1 cellular context compared by ENCODE assay signal in genomic region chr6:117481278-117481925, GRCh38.
A peak's percentile ranks its signal among the peaks of the same experiment; 100 is the strongest.
TF ChIP-seq lines count a peak whose summit lies in the region.

No MANE protein-coding gene starts in this region.

TF ChIP-seq in HepG2, 621 proteins besides CTCF, POLR2A, EP300 and RAD21 (continued from another document and continues in another):
- TF ChIP-seq BRF2 (CRISPR knock-in tag; IDR thresholded peaks at IDR 0.05) (no peak), HOXA7 (CRISPR knock-in tag; IDR thresholded peaks at IDR 0.05) (no peak), ZBTB20 (CRISPR knock-in tag; IDR thresholded peaks at IDR 0.05; ENCODE audit: borderline replicate concordance, low read depth) (peak; percentile 73; the same call in 1 of the 2 replicates), ZNF446 (CRISPR knock-in tag; IDR thresholded peaks at IDR 0.05) (no peak), ZNF790 (CRISPR knock-in tag; IDR thresholded peaks at IDR 0.05; ENCODE audit: borderline replicate concordance) (no peak), ZFP90 (CRISPR knock-in tag; IDR thresholded peaks at IDR 0.05; ENCODE audit: borderline replicate concordance) (no peak; the same call in 1 of the 2 replicates), ZFP36L2 (CRISPR knock-in tag; IDR thresholded peaks at IDR 0.05) (no peak), ZNF766 (CRISPR knock-in tag; IDR thresholded peaks at IDR 0.05; ENCODE audit: borderline replicate concordance) (peak; percentile 41; the same call in 1 of the 2 replicates), NPAS2 (CRISPR knock-in tag; IDR thresholded peaks at IDR 0.05; ENCODE audit: borderline replicate concordance) (no peak), PCBP1 (IDR thresholded peaks at IDR 0.05; ENCODE audit: borderline replicate concordance, low read depth, low read length) (no peak), NKX3-1 (CRISPR knock-in tag; IDR thresholded peaks at IDR 0.05) (peak; percentile 66), GABPA (IDR thresholded peaks at IDR 0.05; ENCODE audit: low read depth, low read length) (no peak), GABPA (CRISPR knock-in tag; IDR thresholded peaks at IDR 0.05; ENCODE audit: low read depth) (peak; percentile 39; the same call in 1 of the 2 replicates), SOX5 (CRISPR knock-in tag; IDR thresholded peaks at IDR 0.05; ENCODE audit: borderline replicate concordance) (peak; percentile 82; the same call in 1 of the 2 replicates), ARID5B (CRISPR knock-in tag; IDR thresholded peaks at IDR 0.05) (peak; percentile 86), CREB1 (IDR thresholded peaks at IDR 0.05) (no peak), CREB1 (CRISPR knock-in tag; IDR thresholded peaks at IDR 0.05) (peak; percentile 37; the same call in 1 of the 2 replicates), ZNF782 (CRISPR knock-in tag; IDR thresholded peaks at IDR 0.05; ENCODE audit: borderline replicate concordance) (no peak), ZNF781 (CRISPR knock-in tag; IDR thresholded peaks at IDR 0.05; ENCODE audit: borderline replicate concordance, not compliant biosample characterization) (peak; percentile 57), HNF4G (IDR thresholded peaks at IDR 0.05; ENCODE audit: borderline replicate concordance, low read depth, low read length) (peak; percentile 79; the same call in 1 of the 2 replicates), HNF4G (CRISPR knock-in tag; IDR thresholded peaks at IDR 0.05; ENCODE audit: borderline replicate concordance, low read depth) (no peak), ZNF329 (CRISPR knock-in tag; IDR thresholded peaks at IDR 0.05; ENCODE audit: low read depth) (no peak), AGO2 (optimal IDR thresholded peaks at IDR 0.05; ENCODE audit: low read depth, low read length) (no peak), ZNF747 (CRISPR knock-in tag; IDR thresholded peaks at IDR 0.05; ENCODE audit: borderline replicate concordance) (peak; percentile 73; the same call in 1 of the 2 replicates), KDM3A (CRISPR knock-in tag; IDR thresholded peaks at IDR 0.05; ENCODE audit: low read depth) (peak; percentile 86), ZSCAN22 (CRISPR knock-in tag; IDR thresholded peaks at IDR 0.05) (no peak), MXD3 (CRISPR knock-in tag; IDR thresholded peaks at IDR 0.05) (peak; percentile 78; the same call in 1 of the 2 replicates), ZNF10 (CRISPR knock-in tag; IDR thresholded peaks at IDR 0.05; ENCODE audit: borderline replicate concordance, low read depth) (no peak), HOXA5 (CRISPR knock-in tag; IDR thresholded peaks at IDR 0.05) (peak; percentile 72; the same call in 1 of the 2 replicates), MLLT10 (CRISPR knock-in tag; IDR thresholded peaks at IDR 0.05) (no peak), POLR2AphosphoS5 (IDR thresholded peaks at IDR 0.05; ENCODE audit: low read depth, low read length) (peak; percentile 38; the same call in 1 of the 2 replicates), ZNF232 (CRISPR knock-in tag; IDR thresholded peaks at IDR 0.05; ENCODE audit: borderline replicate concordance) (0 out of 2 replicates have a peak, but pooled peaks have one; percentile 78), GABPB1 (CRISPR knock-in tag; IDR thresholded peaks at IDR 0.05) (peak; percentile 77), ZNF550 (CRISPR knock-in tag; IDR thresholded peaks at IDR 0.05; ENCODE audit: borderline replicate concordance) (no peak), ZNF607 (CRISPR knock-in tag; IDR thresholded peaks at IDR 0.05; ENCODE audit: borderline replicate concordance) (no peak), ZNF792 (CRISPR knock-in tag; IDR thresholded peaks at IDR 0.05) (0 out of 2 replicates have a peak, but pooled peaks have one; percentile 45), ZC3H4 (CRISPR knock-in tag; IDR thresholded peaks at IDR 0.05; ENCODE audit: borderline replicate concordance) (peak; percentile 62; the same call in 1 of the 2 replicates), ZNF891 (CRISPR knock-in tag; IDR thresholded peaks at IDR 0.05) (peak; percentile 52; the same call in 1 of the 2 replicates)
- TF ChIP-seq, protein P1, sequence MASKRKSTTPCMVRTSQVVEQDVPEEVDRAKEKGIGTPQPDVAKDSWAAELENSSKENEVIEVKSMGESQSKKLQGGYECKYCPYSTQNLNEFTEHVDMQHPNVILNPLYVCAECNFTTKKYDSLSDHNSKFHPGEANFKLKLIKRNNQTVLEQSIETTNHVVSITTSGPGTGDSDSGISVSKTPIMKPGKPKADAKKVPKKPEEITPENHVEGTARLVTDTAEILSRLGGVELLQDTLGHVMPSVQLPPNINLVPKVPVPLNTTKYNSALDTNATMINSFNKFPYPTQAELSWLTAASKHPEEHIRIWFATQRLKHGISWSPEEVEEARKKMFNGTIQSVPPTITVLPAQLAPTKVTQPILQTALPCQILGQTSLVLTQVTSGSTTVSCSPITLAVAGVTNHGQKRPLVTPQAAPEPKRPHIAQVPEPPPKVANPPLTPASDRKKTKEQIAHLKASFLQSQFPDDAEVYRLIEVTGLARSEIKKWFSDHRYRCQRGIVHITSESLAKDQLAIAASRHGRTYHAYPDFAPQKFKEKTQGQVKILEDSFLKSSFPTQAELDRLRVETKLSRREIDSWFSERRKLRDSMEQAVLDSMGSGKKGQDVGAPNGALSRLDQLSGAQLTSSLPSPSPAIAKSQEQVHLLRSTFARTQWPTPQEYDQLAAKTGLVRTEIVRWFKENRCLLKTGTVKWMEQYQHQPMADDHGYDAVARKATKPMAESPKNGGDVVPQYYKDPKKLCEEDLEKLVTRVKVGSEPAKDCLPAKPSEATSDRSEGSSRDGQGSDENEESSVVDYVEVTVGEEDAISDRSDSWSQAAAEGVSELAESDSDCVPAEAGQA (IDR thresholded peaks at IDR 0.05; ENCODE audit: low read depth): no peak
- TF ChIP-seq, protein P1 (CRISPR knock-in tag; IDR thresholded peaks at IDR 0.05; ENCODE audit: borderline replicate concordance): no peak; the same call in 1 of the 2 replicates
- TF ChIP-seq, protein P2, sequence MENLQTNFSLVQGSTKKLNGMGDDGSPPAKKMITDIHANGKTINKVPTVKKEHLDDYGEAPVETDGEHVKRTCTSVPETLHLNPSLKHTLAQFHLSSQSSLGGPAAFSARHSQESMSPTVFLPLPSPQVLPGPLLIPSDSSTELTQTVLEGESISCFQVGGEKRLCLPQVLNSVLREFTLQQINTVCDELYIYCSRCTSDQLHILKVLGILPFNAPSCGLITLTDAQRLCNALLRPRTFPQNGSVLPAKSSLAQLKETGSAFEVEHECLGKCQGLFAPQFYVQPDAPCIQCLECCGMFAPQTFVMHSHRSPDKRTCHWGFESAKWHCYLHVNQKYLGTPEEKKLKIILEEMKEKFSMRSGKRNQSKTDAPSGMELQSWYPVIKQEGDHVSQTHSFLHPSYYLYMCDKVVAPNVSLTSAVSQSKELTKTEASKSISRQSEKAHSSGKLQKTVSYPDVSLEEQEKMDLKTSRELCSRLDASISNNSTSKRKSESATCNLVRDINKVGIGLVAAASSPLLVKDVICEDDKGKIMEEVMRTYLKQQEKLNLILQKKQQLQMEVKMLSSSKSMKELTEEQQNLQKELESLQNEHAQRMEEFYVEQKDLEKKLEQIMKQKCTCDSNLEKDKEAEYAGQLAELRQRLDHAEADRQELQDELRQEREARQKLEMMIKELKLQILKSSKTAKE (CRISPR knock-in tag; IDR thresholded peaks at IDR 0.05; ENCODE audit: borderline replicate concordance): peak; percentile 25; the same call in 1 of the 2 replicates
- TF ChIP-seq, protein P3, sequence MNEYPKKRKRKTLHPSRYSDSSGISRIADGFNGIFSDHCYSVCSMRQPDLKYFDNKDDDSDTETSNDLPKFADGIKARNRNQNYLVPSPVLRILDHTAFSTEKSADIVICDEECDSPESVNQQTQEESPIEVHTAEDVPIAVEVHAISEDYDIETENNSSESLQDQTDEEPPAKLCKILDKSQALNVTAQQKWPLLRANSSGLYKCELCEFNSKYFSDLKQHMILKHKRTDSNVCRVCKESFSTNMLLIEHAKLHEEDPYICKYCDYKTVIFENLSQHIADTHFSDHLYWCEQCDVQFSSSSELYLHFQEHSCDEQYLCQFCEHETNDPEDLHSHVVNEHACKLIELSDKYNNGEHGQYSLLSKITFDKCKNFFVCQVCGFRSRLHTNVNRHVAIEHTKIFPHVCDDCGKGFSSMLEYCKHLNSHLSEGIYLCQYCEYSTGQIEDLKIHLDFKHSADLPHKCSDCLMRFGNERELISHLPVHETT (CRISPR knock-in tag; conservative IDR thresholded peaks at IDR 0.05): peak; percentile 63; the same call in 1 of the 2 replicates
- TF ChIP-seq, protein P4, sequence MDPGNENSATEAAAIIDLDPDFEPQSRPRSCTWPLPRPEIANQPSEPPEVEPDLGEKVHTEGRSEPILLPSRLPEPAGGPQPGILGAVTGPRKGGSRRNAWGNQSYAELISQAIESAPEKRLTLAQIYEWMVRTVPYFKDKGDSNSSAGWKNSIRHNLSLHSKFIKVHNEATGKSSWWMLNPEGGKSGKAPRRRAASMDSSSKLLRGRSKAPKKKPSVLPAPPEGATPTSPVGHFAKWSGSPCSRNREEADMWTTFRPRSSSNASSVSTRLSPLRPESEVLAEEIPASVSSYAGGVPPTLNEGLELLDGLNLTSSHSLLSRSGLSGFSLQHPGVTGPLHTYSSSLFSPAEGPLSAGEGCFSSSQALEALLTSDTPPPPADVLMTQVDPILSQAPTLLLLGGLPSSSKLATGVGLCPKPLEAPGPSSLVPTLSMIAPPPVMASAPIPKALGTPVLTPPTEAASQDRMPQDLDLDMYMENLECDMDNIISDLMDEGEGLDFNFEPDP (CRISPR knock-in tag; conservative IDR thresholded peaks at IDR 0.05): 0 out of 2 replicates have a peak, but pooled peaks have one; percentile 93
- TF ChIP-seq, protein P5, sequence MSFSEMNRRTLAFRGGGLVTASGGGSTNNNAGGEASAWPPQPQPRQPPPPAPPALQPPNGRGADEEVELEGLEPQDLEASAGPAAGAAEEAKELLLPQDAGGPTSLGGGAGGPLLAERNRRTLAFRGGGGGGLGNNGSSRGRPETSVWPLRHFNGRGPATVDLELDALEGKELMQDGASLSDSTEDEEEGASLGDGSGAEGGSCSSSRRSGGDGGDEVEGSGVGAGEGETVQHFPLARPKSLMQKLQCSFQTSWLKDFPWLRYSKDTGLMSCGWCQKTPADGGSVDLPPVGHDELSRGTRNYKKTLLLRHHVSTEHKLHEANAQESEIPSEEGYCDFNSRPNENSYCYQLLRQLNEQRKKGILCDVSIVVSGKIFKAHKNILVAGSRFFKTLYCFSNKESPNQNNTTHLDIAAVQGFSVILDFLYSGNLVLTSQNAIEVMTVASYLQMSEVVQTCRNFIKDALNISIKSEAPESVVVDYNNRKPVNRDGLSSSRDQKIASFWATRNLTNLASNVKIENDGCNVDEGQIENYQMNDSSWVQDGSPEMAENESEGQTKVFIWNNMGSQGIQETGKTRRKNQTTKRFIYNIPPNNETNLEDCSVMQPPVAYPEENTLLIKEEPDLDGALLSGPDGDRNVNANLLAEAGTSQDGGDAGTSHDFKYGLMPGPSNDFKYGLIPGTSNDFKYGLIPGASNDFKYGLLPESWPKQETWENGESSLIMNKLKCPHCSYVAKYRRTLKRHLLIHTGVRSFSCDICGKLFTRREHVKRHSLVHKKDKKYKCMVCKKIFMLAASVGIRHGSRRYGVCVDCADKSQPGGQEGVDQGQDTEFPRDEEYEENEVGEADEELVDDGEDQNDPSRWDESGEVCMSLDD (CRISPR knock-in tag; IDR thresholded peaks at IDR 0.05; ENCODE audit: borderline replicate concordance): no peak
